1 cellular context compared by ENCODE assay signal in genomic region chr20:58664883-58665282, GRCh38.
TF ChIP-seq lines count a peak whose summit lies in the region.

No MANE protein-coding gene starts in this region.

TF ChIP-seq in K562, 482 proteins besides CTCF, POLR2A, EP300 and RAD21:
- no peak for TF ChIP-seq SOX6 (IDR thresholded peaks at IDR 0.05)
- TF ChIP-seq POU5F1 (IDR thresholded peaks at IDR 0.05; ENCODE audit: borderline replicate concordance, low read depth, low read length, partially characterized antibody) = no peak
- no peak for TF ChIP-seq SIN3B (IDR thresholded peaks at IDR 0.05; ENCODE audit: low read depth)
- TF ChIP-seq PHB (CRISPR knock-in tag; IDR thresholded peaks at IDR 0.05) = no peak
- no peak for TF ChIP-seq MECOM (CRISPR knock-in tag; IDR thresholded peaks at IDR 0.05)
- no peak for TF ChIP-seq ZNF592 (IDR thresholded peaks at IDR 0.05)
- no peak for TF ChIP-seq RNF219 (CRISPR knock-in tag; IDR thresholded peaks at IDR 0.05)
- TF ChIP-seq ZNF124 (CRISPR knock-in tag; IDR thresholded peaks at IDR 0.05) = no peak
- TF ChIP-seq HNRNPUL1 (IDR thresholded peaks at IDR 0.05; ENCODE audit: low read length) = no peak
- TF ChIP-seq DPF2 (IDR thresholded peaks at IDR 0.05) = no peak
- TF ChIP-seq ZBED1 (IDR thresholded peaks at IDR 0.05) = no peak
- no peak for TF ChIP-seq CLOCK (CRISPR knock-in tag; IDR thresholded peaks at IDR 0.05; ENCODE audit: borderline replicate concordance)
- TF ChIP-seq, protein P1, sequence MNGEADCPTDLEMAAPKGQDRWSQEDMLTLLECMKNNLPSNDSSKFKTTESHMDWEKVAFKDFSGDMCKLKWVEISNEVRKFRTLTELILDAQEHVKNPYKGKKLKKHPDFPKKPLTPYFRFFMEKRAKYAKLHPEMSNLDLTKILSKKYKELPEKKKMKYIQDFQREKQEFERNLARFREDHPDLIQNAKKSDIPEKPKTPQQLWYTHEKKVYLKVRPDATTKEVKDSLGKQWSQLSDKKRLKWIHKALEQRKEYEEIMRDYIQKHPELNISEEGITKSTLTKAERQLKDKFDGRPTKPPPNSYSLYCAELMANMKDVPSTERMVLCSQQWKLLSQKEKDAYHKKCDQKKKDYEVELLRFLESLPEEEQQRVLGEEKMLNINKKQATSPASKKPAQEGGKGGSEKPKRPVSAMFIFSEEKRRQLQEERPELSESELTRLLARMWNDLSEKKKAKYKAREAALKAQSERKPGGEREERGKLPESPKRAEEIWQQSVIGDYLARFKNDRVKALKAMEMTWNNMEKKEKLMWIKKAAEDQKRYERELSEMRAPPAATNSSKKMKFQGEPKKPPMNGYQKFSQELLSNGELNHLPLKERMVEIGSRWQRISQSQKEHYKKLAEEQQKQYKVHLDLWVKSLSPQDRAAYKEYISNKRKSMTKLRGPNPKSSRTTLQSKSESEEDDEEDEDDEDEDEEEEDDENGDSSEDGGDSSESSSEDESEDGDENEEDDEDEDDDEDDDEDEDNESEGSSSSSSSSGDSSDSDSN (IDR thresholded peaks at IDR 0.05; ENCODE audit: borderline replicate concordance in 1 of 2, low read depth in 2 of 2, low read length in 2 of 2) = no peak
- no peak for TF ChIP-seq BRCA1 (IDR thresholded peaks at IDR 0.05)
- no peak for TF ChIP-seq BRCA1 (CRISPR knock-in tag; IDR thresholded peaks at IDR 0.05)
- TF ChIP-seq RB1 (IDR thresholded peaks at IDR 0.05; ENCODE audit: low read depth) = no peak
